ENCODE assay signal across 8 cellular contexts in the genomic region with DNA sequence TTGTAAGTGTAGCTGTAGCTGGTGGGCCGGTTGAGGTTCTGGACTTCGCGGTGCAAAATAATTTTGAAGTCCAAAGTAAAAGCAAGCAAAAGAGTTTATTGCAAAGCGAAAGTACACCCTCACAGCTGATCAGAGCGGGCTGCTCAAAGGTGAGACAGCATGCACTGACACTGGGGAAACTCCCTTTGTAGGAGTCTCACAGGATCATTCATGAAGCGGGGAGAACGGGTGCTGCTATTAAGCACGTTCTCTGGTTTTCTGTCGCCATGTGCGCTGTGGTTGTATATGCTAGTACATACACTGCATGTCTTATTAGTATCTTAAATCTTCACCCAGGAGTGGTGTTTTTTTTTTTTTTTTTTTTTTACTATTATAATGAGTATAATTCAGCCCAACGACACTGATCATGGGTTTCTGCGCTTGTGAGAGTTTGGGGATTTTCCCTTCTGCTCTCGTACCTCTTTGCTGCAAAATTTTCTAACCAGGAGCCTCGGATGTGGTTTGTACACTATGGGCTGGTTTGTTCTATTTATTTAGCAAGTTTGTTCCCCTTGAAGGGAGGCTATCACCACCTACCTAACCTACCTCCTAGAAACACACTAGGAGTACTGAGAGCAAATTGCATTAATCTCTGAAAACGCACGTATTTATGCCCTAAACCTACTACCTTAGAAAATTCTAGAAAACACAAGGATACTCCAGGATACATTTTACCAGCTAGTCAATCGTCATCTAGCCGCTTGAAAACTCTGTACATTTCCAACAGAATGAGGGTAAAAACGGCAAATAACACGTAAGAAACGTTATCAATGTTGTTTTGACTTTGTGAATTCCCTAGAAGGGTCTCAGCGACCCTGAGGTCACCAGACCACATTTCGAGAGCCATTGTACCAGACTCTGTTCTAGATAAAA. TPM values are rescaled to one million over a fixed set of nuclear protein-coding genes. Genes with fewer than 3 reads are reported as not detected.
DNase-seq lines count a peak whose midpoint lies in the region; ATAC-seq lines count a peak whose summit lies in the region.

No MANE protein-coding gene starts in this region.

- H3K9me3 ChIP-seq in CD4-positive, CD25-positive, alpha-beta regulatory T cell (ENCODE audit: control insufficient read depth in 2 of 2, low read length in 2 of 2), result no peaks in the 10 kb centered on the region
- H3K9me3 ChIP-seq in HUES6 (ENCODE audit: control insufficient read depth, insufficient read depth, low read depth, low read length), result no peaks in the 10 kb centered on the region

- peak overlapping the region; percentile 90 to 100 (median 96) for H3K4me3 Mint-ChIP-seq in CD4-positive, CD25-positive, alpha-beta regulatory T cell
- peak overlapping the region; percentile 84 for H3K4me3 Mint-ChIP-seq in activated CD4-positive, alpha-beta T cell treated with anti-CD3 and anti-CD28 coated beads, Interleukin-2, amount 10 ng/mL, durations not matched to agents 7 days and 5 days
- H3K4me3 Mint-ChIP-seq in naive thymus-derived CD8-positive, alpha-beta T cell, result peak overlapping the region; percentile 87 to 99 (median 94)
- peak overlapping the region; percentile 99 for H3K4me3 Mint-ChIP-seq in stimulated activated naive CD8-positive, alpha-beta T cell treated with anti-CD3 and anti-CD28 coated beads, Interleukin-15, Interleukin-2, amounts not matched to agents 100 ng/mL and 50 ng/mL, for 24 hours

- peaks cover 9 to 34% (median 25%) of the 10 kb centered on the region in 4 donors for H3K4me1 Mint-ChIP-seq in CD4-positive, CD25-positive, alpha-beta regulatory T cell
- H3K4me1 Mint-ChIP-seq in activated CD4-positive, alpha-beta T cell treated with anti-CD3 and anti-CD28 coated beads, Interleukin-2, amount 10 ng/mL, durations not matched to agents 7 days and 5 days, result peaks cover 24% of the 10 kb centered on the region
- H3K4me1 Mint-ChIP-seq in naive thymus-derived CD8-positive, alpha-beta T cell, result peaks cover 4 to 38% (median 28%) of the 10 kb centered on the region in 4 donors
- H3K4me1 Mint-ChIP-seq in stimulated activated naive CD8-positive, alpha-beta T cell treated with anti-CD3 and anti-CD28 coated beads, Interleukin-15, Interleukin-2, amounts not matched to agents 100 ng/mL and 50 ng/mL, for 24 hours (ENCODE audit: low read depth), result peaks cover 38% of the 10 kb centered on the region

- ATAC-seq in CD4-positive, CD25-positive, alpha-beta regulatory T cell (ENCODE audit: low read depth in 2 of 2), result peak; percentile 69
- ATAC-seq in GM21360 (IDR thresholded peaks at IDR 0.05; ENCODE audit: unreplicated experiment), result peak; percentile 44
- peak; percentile 70 to 74 for ATAC-seq in naive thymus-derived CD8-positive, alpha-beta T cell

- no peaks in the 10 kb centered on the region for H3K9me3 Mint-ChIP-seq in CD4-positive, CD25-positive, alpha-beta regulatory T cell
- no peaks in the 10 kb centered on the region for H3K9me3 Mint-ChIP-seq in activated CD4-positive, alpha-beta T cell treated with anti-CD3 and anti-CD28 coated beads, Interleukin-2, amount 10 ng/mL, durations not matched to agents 7 days and 5 days
- H3K9me3 Mint-ChIP-seq in naive thymus-derived CD8-positive, alpha-beta T cell, result no peaks in the 10 kb centered on the region
- no peaks in the 10 kb centered on the region for H3K9me3 Mint-ChIP-seq in stimulated activated naive CD8-positive, alpha-beta T cell treated with anti-CD3 and anti-CD28 coated beads, Interleukin-15, Interleukin-2, amounts not matched to agents 100 ng/mL and 50 ng/mL, for 24 hours

- H3K4me3 ChIP-seq in CD4-positive, CD25-positive, alpha-beta regulatory T cell (ENCODE audit: low read depth, low read length), result peak overlapping the region; percentile 99
- H3K4me3 ChIP-seq in HUES6 (ENCODE audit: low read depth, low read length), result peak overlapping the region; percentile 88

- no peaks in the 10 kb centered on the region for H3K27me3 ChIP-seq in CD4-positive, CD25-positive, alpha-beta regulatory T cell (ENCODE audit: control insufficient read depth, insufficient read depth, low read length)
- H3K27me3 ChIP-seq in HUES6 (ENCODE audit: control insufficient read depth, insufficient read depth, low read length), result peaks cover 5% of the 10 kb centered on the region; the same call in 1 of the 2 replicates

- H3K27ac Mint-ChIP-seq in CD4-positive, CD25-positive, alpha-beta regulatory T cell, result peak overlapping the region; percentile 97 to 98 (median 98)
- peak overlapping the region; percentile 89 for H3K27ac Mint-ChIP-seq in activated CD4-positive, alpha-beta T cell treated with anti-CD3 and anti-CD28 coated beads, Interleukin-2, amount 10 ng/mL, durations not matched to agents 7 days and 5 days
- peak overlapping the region; percentile 86 to 99 (median 98) for H3K27ac Mint-ChIP-seq in naive thymus-derived CD8-positive, alpha-beta T cell
- H3K27ac Mint-ChIP-seq in stimulated activated naive CD8-positive, alpha-beta T cell treated with anti-CD3 and anti-CD28 coated beads, Interleukin-15, Interleukin-2, amounts not matched to agents 100 ng/mL and 50 ng/mL, for 24 hours, result peak overlapping the region; percentile 95

- H3K36me3 ChIP-seq in CD4-positive, CD25-positive, alpha-beta regulatory T cell (ENCODE audit: control insufficient read depth, insufficient read depth, low read length), result peaks cover 6% of the 10 kb centered on the region
- peaks cover 4% of the 10 kb centered on the region for H3K36me3 ChIP-seq in HUES6 (ENCODE audit: control insufficient read depth, insufficient read depth, low read length)

- peaks cover 12% of the 10 kb centered on the region for H3K27me3 Mint-ChIP-seq in CD4-positive, CD25-positive, alpha-beta regulatory T cell
- H3K27me3 Mint-ChIP-seq in activated CD4-positive, alpha-beta T cell treated with anti-CD3 and anti-CD28 coated beads, Interleukin-2, amount 10 ng/mL, durations not matched to agents 7 days and 5 days, result no peaks in the 10 kb centered on the region
- no peaks in the 10 kb centered on the region for H3K27me3 Mint-ChIP-seq in naive thymus-derived CD8-positive, alpha-beta T cell
- H3K27me3 Mint-ChIP-seq in stimulated activated naive CD8-positive, alpha-beta T cell treated with anti-CD3 and anti-CD28 coated beads, Interleukin-15, Interleukin-2, amounts not matched to agents 100 ng/mL and 50 ng/mL, for 24 hours, result no peaks in the 10 kb centered on the region

- peak overlapping the region; percentile 100 for H3K27ac ChIP-seq in CD4-positive, CD25-positive, alpha-beta regulatory T cell (ENCODE audit: insufficient read depth, low read length, poor library complexity, severe bottlenecking)
- peak overlapping the region; percentile 78; the same call in 1 of the 2 replicates for H3K27ac ChIP-seq in HUES6 (ENCODE audit: low read depth, low read length)

- POLR2A ChIA-PET in activated CD4-positive, alpha-beta T cell treated with anti-CD3 and anti-CD28 coated beads, Interleukin-2, amount 10 ng/mL, durations not matched to agents 7 days and 5 days (lab: Charles Lee), result no interaction called here
- POLR2A ChIA-PET in naive thymus-derived CD8-positive, alpha-beta T cell (lab: Charles Lee), result interaction anchor here (0.6 to 3.5 kb wide), 10 partner anchors 22 to 560 kb away, joined by 3 to 22 read pairs (median 4); a partner anchor contains a TSS

- H3K9ac ChIP-seq in HUES6 (ENCODE audit: low read length), result peak overlapping the region; percentile 88

- peak; percentile 74 to 90 (median 84) for DNase-seq in CD4-positive, CD25-positive, alpha-beta regulatory T cell
- peak; percentile 87 for DNase-seq in activated CD4-positive, alpha-beta T cell treated with anti-CD3 and anti-CD28 coated beads, Interleukin-2, amount 10 ng/mL, durations not matched to agents 7 days and 5 days
- DNase-seq in dermis blood vessel endothelial cell (peak; percentile 3), NCI-H1417 treated with DMSO at 0.1 percent for 48 hours (lab: John Stamatoyannopoulos, UW) (no peak)
- DNase-seq in naive thymus-derived CD8-positive, alpha-beta T cell, result peak; percentile 36 to 91 (median 80)

- H3K36me3 Mint-ChIP-seq in CD4-positive, CD25-positive, alpha-beta regulatory T cell, result peaks cover 4% of the 10 kb centered on the region
- H3K36me3 Mint-ChIP-seq in activated CD4-positive, alpha-beta T cell treated with anti-CD3 and anti-CD28 coated beads, Interleukin-2, amount 10 ng/mL, durations not matched to agents 7 days and 5 days (ENCODE audit: low read depth), result peaks cover 2% of the 10 kb centered on the region
- H3K36me3 Mint-ChIP-seq in naive thymus-derived CD8-positive, alpha-beta T cell, result peaks cover 0 to 8% (median 0%) of the 10 kb centered on the region in 3 donors
- peaks cover 12% of the 10 kb centered on the region for H3K36me3 Mint-ChIP-seq in stimulated activated naive CD8-positive, alpha-beta T cell treated with anti-CD3 and anti-CD28 coated beads, Interleukin-15, Interleukin-2, amounts not matched to agents 100 ng/mL and 50 ng/mL, for 24 hours (ENCODE audit: low read depth)

- CTCF ChIA-PET in activated CD4-positive, alpha-beta T cell treated with anti-CD3 and anti-CD28 coated beads, Interleukin-2, amount 10 ng/mL, durations not matched to agents 7 days and 5 days (lab: Charles Lee), result interaction anchor here (0.6 to 1.2 kb wide), 3 partner anchors 31 to 556 kb away, joined by 3 read pairs; no protein-coding TSS in a partner anchor

- H3K4me1 ChIP-seq in CD4-positive, CD25-positive, alpha-beta regulatory T cell (ENCODE audit: control insufficient read depth, insufficient read depth, low read length, poor library complexity, severe bottlenecking), result peaks cover 19% of the 10 kb centered on the region
- peaks cover 5% of the 10 kb centered on the region; the same call in 1 of the 2 replicates for H3K4me1 ChIP-seq in HUES6 (ENCODE audit: control insufficient read depth, insufficient read depth, low read length)

RNA-seq across cellular contexts. Expression of a gene that starts 1.3 kb away (rescaled TPM):
- 9.5 TPM for total RNA-seq in CD4-positive, CD25-positive, alpha-beta regulatory T cell
- 1 to 10 TPM; 3.0 to 5.6 (median 4.0) TPM for polyA plus RNA-seq in CD4-positive, CD25-positive, alpha-beta regulatory T cell
- total RNA-seq in activated CD4-positive, alpha-beta T cell treated with anti-CD3 and anti-CD28 coated beads, Interleukin-2, amount 10 ng/mL, durations not matched to agents 7 days and 5 days, result 10 to 100 TPM; 12.7 to 14.1 TPM
- total RNA-seq in dermis blood vessel endothelial cell, result 12.3 and 14.4 TPM in 2 replicates
- 10 to 100 TPM; 16.1 to 18.1 TPM for total RNA-seq in naive thymus-derived CD8-positive, alpha-beta T cell
- 1 to 10 TPM; 3.6 to 4.2 (median 3.7) TPM for polyA plus RNA-seq in naive thymus-derived CD8-positive, alpha-beta T cell
